8 cellular contexts compared by ENCODE assay signal in genomic region chr5:177427211-177427822, GRCh38. TPM values are rescaled to one million over a fixed set of nuclear protein-coding genes. Genes with fewer than 3 reads are reported as not detected.
A peak's percentile ranks its signal among the peaks of the same experiment; 100 is the strongest.
DNase-seq lines count a peak whose midpoint lies in the region; TF ChIP-seq lines count a peak whose summit lies in the region.

No MANE protein-coding gene starts in this region.

- no peak overlapping the region for H4K8ac ChIP-seq in H9 (replicated peaks; ENCODE audit: insufficient read length, low read depth, low read length)

- peaks cover 18 to 29% of the 10 kb centered on the region in 2 experiments for H3K4me1 Mint-ChIP-seq in H9

- H3K27me3 Mint-ChIP-seq in H9 (ENCODE audit: low read depth), result peaks cover 5% of the 10 kb centered on the region; the same call in 1 of the 2 replicates

- H3K27ac Mint-ChIP-seq in H9, result peak overlapping the region in 1 of 3 experiments; percentile 57; a peak in 2 of 7 replicates

- H3K27me3 ChIP-seq in AG04450 (ENCODE audit: control insufficient read depth, insufficient read depth, low read length) (no peaks in the 10 kb centered on the region), H9 (ENCODE audit: insufficient read depth, low read length) (no peaks in the 10 kb centered on the region), adrenal gland (no peaks in the 10 kb centered on the region), layer of hippocampus (ENCODE audit: control insufficient read depth, insufficient read depth, low read length) (no peaks in the 10 kb centered on the region), transverse colon (no peaks in the 10 kb centered on the region)

- H3K4me1 ChIP-seq in H9 (ENCODE audit: insufficient read depth, low read length), result no peaks in the 10 kb centered on the region; the same call in 1 of the 2 replicates
- peaks cover 12 to 32% of the 10 kb centered on the region in 2 donors for H3K4me1 ChIP-seq in adrenal gland (replicated peaks in 1 of 2)
- peaks cover 27 to 48% (median 32%) of the 10 kb centered on the region in 4 donors for H3K4me1 ChIP-seq in transverse colon

- in situ Hi-C loops in transverse colon (cut with MboI; ENCODE audit: low pct_ligation_motif_present in 1 of 4, low pct_unique_long_range_greater_than_20kb in 1 of 4, low sequenced_read_pairs in 3 of 4), result no loop called here

- peak overlapping the region; percentile 47 for H3K27ac ChIP-seq in AG04450 (ENCODE audit: low read depth, low read length)
- H3K27ac ChIP-seq in H9 (ENCODE audit: insufficient read length, low read depth, low read length), result no peak overlapping the region
- H3K27ac ChIP-seq in adrenal gland, result peak overlapping the region in 3 of 5 donors; percentile 82 to 95 (median 83)
- peak overlapping the region; percentile 63 for H3K27ac ChIP-seq in layer of hippocampus (ENCODE audit: low read depth, low read length)
- peak overlapping the region; percentile 90 to 97 (median 96) for H3K27ac ChIP-seq in transverse colon

- H3K9me3 Mint-ChIP-seq in H9, result no peaks in the 10 kb centered on the region

- peak overlapping the region; percentile 77 to 85 for H3K4me3 Mint-ChIP-seq in H9

- no peak overlapping the region for H2BK5ac ChIP-seq in H9 (ENCODE audit: insufficient read length, low read length)

- CTCF ChIA-PET in AG04450 (lab: Charles Lee), result interaction anchor here (0.6 to 4.2 kb wide), 5 partner anchors 23 to 808 kb away, joined by 3 to 26 read pairs (median 8); no protein-coding TSS in a partner anchor

- H3K18ac ChIP-seq in H9 (ENCODE audit: insufficient read length, low read depth, low read length), result no peak overlapping the region

- TF ChIP-seq CTCF in AG04450 (IDR thresholded peaks at IDR 0.05; ENCODE audit: low read depth, low read length) (no peak), H9 (conservative IDR thresholded peaks at IDR 0.05) (no peak), adrenal gland (IDR thresholded peaks at IDR 0.05) (no peak), transverse colon (IDR thresholded peaks at IDR 0.05) (no peak)

- no peak for TF ChIP-seq POLR2A in adrenal gland (IDR thresholded peaks at IDR 0.05)
- no peak for TF ChIP-seq POLR2A in transverse colon (IDR thresholded peaks at IDR 0.05)

- H3K4me3 ChIP-seq in AG04450 (ENCODE audit: low read depth, low read length) (peak overlapping the region; percentile 76), adrenal gland (peak overlapping the region in 3 of 4 donors; percentile 65 to 87 (median 77)), transverse colon (peak overlapping the region; percentile 74 to 94 (median 92))

- H4K5ac ChIP-seq in H9 (ENCODE audit: insufficient read length, low read depth, low read length), result no peak overlapping the region

- H4K91ac ChIP-seq in H9 (ENCODE audit: insufficient read length, low read depth, low read length), result no peak overlapping the region

- POLR2A ChIA-PET in AG04450 (lab: Yijun Ruan, JAX), result interaction anchor here (0.8 to 2.4 kb wide), 9 partner anchors 8 to 76 kb away, joined by 3 to 26 read pairs (median 7); partner anchors contain the start of genes LMAN2 and PRR7

- H2BK12ac ChIP-seq in H9 (ENCODE audit: insufficient read length, low read depth, low read length), result no peak overlapping the region

- peaks cover 4% of the 10 kb centered on the region for H3K23me2 ChIP-seq in H9 (ENCODE audit: insufficient read length, low read depth, low read length, poor library complexity, severe bottlenecking)

- intact Hi-C loops in adrenal gland (cut with DNase I) (no loop called here), transverse colon (cut with DNase I; ENCODE audit: low total_unique reads) (loop anchor here (2.0 kb wide), 1 partner anchor 69 kb away; the partner anchor contains the start of gene PDLIM7)

- peak overlapping the region; percentile 93 for H3K14ac ChIP-seq in H9 (ENCODE audit: insufficient read depth, low read length)

- no peak overlapping the region for H3K4ac ChIP-seq in H9 (ENCODE audit: low read depth, low read length)

- H2BK20ac ChIP-seq in H9 (ENCODE audit: low read depth, low read length, poor library complexity, severe bottlenecking), result no peak overlapping the region

- H3K36me3 ChIP-seq in adrenal gland (replicated peaks in 1 of 2) (peaks cover 0 to 4% of the 10 kb centered on the region in 2 donors), transverse colon (peaks cover 0 to 1% (median under 1%) of the 10 kb centered on the region in 4 donors)

- no peak overlapping the region for H2AK5ac ChIP-seq in H9 (ENCODE audit: insufficient read length, low read length)

- no peak overlapping the region for H2BK15ac ChIP-seq in H9 (ENCODE audit: low read depth, low read length)

- H4K20me1 ChIP-seq in H9 (ENCODE audit: control insufficient read depth, insufficient read depth, insufficient read length), result no peaks in the 10 kb centered on the region

- H3K79me2 ChIP-seq in H9 (ENCODE audit: insufficient read depth, low read length), result no peaks in the 10 kb centered on the region; the same call in 1 of the 2 replicates

- no peak overlapping the region for H3T11ph ChIP-seq in H9 (ENCODE audit: low read length)

- peak overlapping the region; percentile 70 for H3K4me2 ChIP-seq in H9 (ENCODE audit: insufficient read depth, insufficient read length, low read length)

- TF ChIP-seq EP300 in transverse colon (IDR thresholded peaks at IDR 0.05; ENCODE audit: low read depth), result no peak

- H3K9me3 ChIP-seq in AG04450 (ENCODE audit: control insufficient read depth, insufficient read depth, low read length) (no peaks in the 10 kb centered on the region), H9 (ENCODE audit: control insufficient read depth, low read depth, low read length) (no peaks in the 10 kb centered on the region), adrenal gland (replicated peaks in 1 of 3) (no peaks in the 10 kb centered on the region), transverse colon (no peaks in the 10 kb centered on the region)

- H2AFZ ChIP-seq in H9 (ENCODE audit: low read length), result no peak overlapping the region

- H2BK120ac ChIP-seq in H9 (ENCODE audit: low read depth, low read length, poor library complexity, severe bottlenecking), result no peak overlapping the region

- peak overlapping the region; percentile 71 for H3K9ac ChIP-seq in H9 (ENCODE audit: extremely low read depth, insufficient read length, low read length)

- DNase-seq in AG04450 (ENCODE audit: low read depth, low spot score) (no peak), H9 (no peak), adrenal gland (peak in 1 of 7 donors; percentile 41), transverse colon (no peak), DMS153 treated with DMSO at 0.1 percent for 48 hours (lab: John Stamatoyannopoulos, UW; ENCODE audit: unreplicated experiment) (no peak), LoVo (ENCODE audit: low spot score) (no peak), NCI-H2196 (lab: John Stamatoyannopoulos, UW; ENCODE audit: unreplicated experiment) (no peak)

- H3K36me3 Mint-ChIP-seq in H9 (ENCODE audit: insufficient read depth in 1 of 3, low read depth in 3 of 3), result peaks cover 2 to 20% (median 18%) of the 10 kb centered on the region in 3 experiments; a peak in 6 of 7 replicates

- H3K23ac ChIP-seq in H9 (ENCODE audit: insufficient read length, low read depth, low read length), result no peak overlapping the region

- H3K56ac ChIP-seq in H9 (ENCODE audit: insufficient read length, low read depth, low read length), result no peak overlapping the region

- whole genome bisulfite sequencing in H9 (ENCODE audit: extremely low coverage, insufficient read length, low lambda C conversion rate), result no CpG with 5 or more reads among the region's 11 CpGs
- 15 to 19% (median 17%) methylated on average over 10 to 11 of the region's 11 CpGs for WGBS in adrenal gland, 4 donors
- 0 to 5% methylated on average over 1 to 11 of the region's 11 CpGs for WGBS in transverse colon (ENCODE audit: low coverage in 1 of 2), 2 donors

- no peaks in the 10 kb centered on the region for H3K79me1 ChIP-seq in H9 (ENCODE audit: insufficient read depth, low read depth, low read length, poor library complexity, severe bottlenecking)

RNA-seq across cellular contexts. Expression of gene GRK6, which starts 0.8 kb away (rescaled TPM):
- 16.4 and 21.4 TPM in 2 replicates for polyA plus RNA-seq in AG04450 (2011; rRNA removed)
- polyA minus RNA-seq in AG04450 (2011; rRNA and poly(A)+ RNA removed), result 23.7 and 27.5 TPM in 2 replicates
- 73.7 and 75.2 TPM in 2 replicates for total RNA-seq in H9 (2021)
- total RNA-seq in adrenal gland, result 10 to 100 TPM; 16.2 to 31.9 (median 24.6) TPM
- 10 to 100 TPM in 2 of 3 donors, 1 to 10 TPM in 1; 3.5 to 15.3 (median 11.2) TPM for polyA plus RNA-seq in adrenal gland
- 10 to 100 TPM; 21.5 to 40.5 (median 36.4) TPM for total RNA-seq in transverse colon

RNA-seq across cellular contexts. Expression of gene F12, which starts 18.0 kb away (rescaled TPM):
- polyA plus RNA-seq in AG04450 (2011; rRNA removed) (0.35 and 0.48 TPM in 2 replicates), adrenal gland (under 1 TPM in 2 of 3 donors, not detected in 1; 0.47 to 0.80 TPM)
- 0.55 TPM in 1 of 2 replicates, not detected in the other for polyA minus RNA-seq in AG04450 (2011; rRNA and poly(A)+ RNA removed)
- total RNA-seq in H9 (2021) (2.3 and 3.5 TPM in 2 replicates), adrenal gland (under 1 TPM in 6 of 8 donors, not detected in 2; 0.11 to 0.69 (median 0.28) TPM), transverse colon (10 to 100 TPM in 1 of 4 donors, 1 to 10 TPM in 3; 2.6 to 20.1 (median 5.6) TPM)

RNA-seq across cellular contexts. Expression of gene PRR7, which starts 19.3 kb away (rescaled TPM):
- polyA plus RNA-seq in AG04450 (2011; rRNA removed), result 1.0 and 1.6 TPM in 2 replicates
- polyA minus RNA-seq in AG04450 (2011; rRNA and poly(A)+ RNA removed), result 0.28 and 0.43 TPM in 2 replicates
- 9.6 and 10.2 TPM in 2 replicates for total RNA-seq in H9 (2021)
- 10 to 100 TPM in 1 of 8 donors, 1 to 10 TPM in 7; 3.8 to 13.5 (median 6.9) TPM for total RNA-seq in adrenal gland
- 1 to 10 TPM in 2 of 3 donors, not detected in 1; 5.4 to 9.8 TPM for polyA plus RNA-seq in adrenal gland
- 1 to 10 TPM in 3 of 4 donors, not detected in 1; 2.1 to 5.0 (median 2.5) TPM for total RNA-seq in transverse colon

RNA-seq across cellular contexts. Expression of gene PFN3, which starts 26.9 kb away (rescaled TPM):
- polyA plus RNA-seq in AG04450 (2011; rRNA removed) (not detected in 2 replicates), adrenal gland (not detected)
- polyA minus RNA-seq in AG04450 (2011; rRNA and poly(A)+ RNA removed), result not detected in 2 replicates
- total RNA-seq in H9 (2021) (not detected in 2 replicates), adrenal gland (not detected), transverse colon (not detected)

RNA-seq across cellular contexts. Expression of gene SLC34A1, which starts 43.1 kb away (rescaled TPM):
- polyA plus RNA-seq in AG04450 (2011; rRNA removed) (not detected in 2 replicates), adrenal gland (not detected)
- polyA minus RNA-seq in AG04450 (2011; rRNA and poly(A)+ RNA removed), result not detected in 2 replicates
- total RNA-seq in H9 (2021) (not detected in 2 replicates), adrenal gland (not detected), transverse colon (under 1 TPM in 1 of 4 donors, not detected in 3; 0.55 TPM)
